ENCODE assay signal across 1 cellular context in the genomic region with DNA sequence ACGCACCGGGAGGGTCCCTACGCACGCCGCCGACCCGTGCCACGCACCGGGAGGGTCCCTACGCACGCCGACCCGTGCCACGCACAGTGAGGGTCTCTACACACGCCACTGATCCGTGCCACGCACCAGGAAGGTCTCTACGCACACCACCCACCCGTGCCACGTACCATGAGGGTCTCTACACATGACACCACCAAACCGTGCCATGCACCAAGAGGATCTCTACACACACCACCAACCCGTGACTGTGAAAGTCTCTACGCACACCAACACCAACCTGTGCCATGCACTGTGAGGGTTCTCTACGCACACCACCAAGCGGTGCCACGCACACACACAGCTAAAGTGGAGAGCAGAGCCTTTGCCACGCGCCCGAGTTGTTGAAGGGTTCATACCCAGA.
TF ChIP-seq lines count a peak whose summit lies in the region.

No MANE protein-coding gene starts in this region.

TF ChIP-seq in H1, 55 proteins besides CTCF, POLR2A, EP300 and RAD21:
- no peak for TF ChIP-seq SIRT6 (IDR thresholded peaks at IDR 0.05; ENCODE audit: low read length)
- no peak for TF ChIP-seq POLR2AphosphoS5 (IDR thresholded peaks at IDR 0.05; ENCODE audit: low read depth, low read length)
- TF ChIP-seq BACH1 (IDR thresholded peaks at IDR 0.05; ENCODE audit: low read length): no peak
- no peak for TF ChIP-seq TAF7 (optimal IDR thresholded peaks at IDR 0.05; ENCODE audit: borderline replicate concordance, low read depth, low read length)
- no peak for TF ChIP-seq CTBP2 (IDR thresholded peaks at IDR 0.05; ENCODE audit: borderline replicate concordance, insufficient read depth, insufficient read length, low read length)
- TF ChIP-seq SAP30 (IDR thresholded peaks at IDR 0.05; ENCODE audit: insufficient read depth, insufficient replicate concordance, low read length): no peak
- TF ChIP-seq RXRA (IDR thresholded peaks at IDR 0.05; ENCODE audit: insufficient read depth, low read depth, low read length): no peak
- no peak for TF ChIP-seq CBX5 (IDR thresholded peaks at IDR 0.05; ENCODE audit: low read depth, low read length)
- no peak for TF ChIP-seq HDAC2 (IDR thresholded peaks at IDR 0.05; ENCODE audit: borderline replicate concordance in 1 of 2, low read depth in 2 of 2, low read length in 2 of 2)
- TF ChIP-seq SRF (IDR thresholded peaks at IDR 0.05; ENCODE audit: low read depth, low read length): no peak
